Comparison of ENCODE assay signal across 15 cellular contexts in the genomic region with DNA sequence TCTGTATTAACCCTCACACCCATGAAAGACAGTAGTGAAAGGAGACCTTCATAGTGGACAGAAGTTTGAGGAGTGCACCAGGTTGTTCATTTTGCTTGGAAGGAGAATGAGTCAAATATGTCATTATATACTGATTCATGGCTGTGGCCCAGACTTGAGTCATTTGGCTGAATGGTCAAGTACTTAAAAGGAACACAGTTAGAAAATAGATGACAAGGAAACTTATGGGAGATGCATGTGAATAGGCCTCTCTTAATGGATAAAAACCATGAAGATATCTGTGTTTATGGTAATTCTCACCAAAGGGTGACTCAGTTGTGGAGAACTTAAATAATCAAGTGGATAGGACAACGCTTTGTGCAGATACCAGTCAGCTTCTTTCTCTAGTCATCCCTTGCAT.
DNase-seq lines count a peak whose midpoint lies in the region; FAIRE-seq and TF ChIP-seq lines count a peak whose summit lies in the region.
"Had no signal": no experiment of that assay in that cellular context is flagged by ENCODE, and none has a peak within 500 bp of the region (broad histone marks: within the 10 kb centered on the region; RNA-seq: fewer than 3 reads in every experiment).

No MANE protein-coding gene starts in this region.

- FAIRE-seq in RCC 7860 (lab: Jason Lieb, UNC) (peak; percentile 71), bronchial epithelial cell (lab: Jason Lieb, UNC) (no peak)
- FAIRE-seq: G401.6, GM12891 had no signal

- no peak overlapping the region for H3K4me3 ChIP-seq in bronchial epithelial cell (ENCODE audit: low read depth, low read length)
- H3K4me3 ChIP-seq: BLaER1 treated with 17β-estradiol and CSF1 and Interleukin-3, amounts not matched to agents 10 nM and 100 nM; GM23338 had no signal

- DNase-seq in ELR (ENCODE audit: low read depth) (peak; percentile 40), RCC 7860 (ENCODE audit: low spot score) (peak; percentile 62), bronchial epithelial cell (ENCODE audit: low read depth) (peak; percentile 74), kidney tubule cell (ENCODE audit: low spot score) (peak; percentile 39), putamen (ENCODE audit: low spot score) (no peak), NCI-H2227 (lab: John Stamatoyannopoulos, UW; ENCODE audit: unreplicated experiment) (no peak)
- DNase-seq in activated CD8-positive, alpha-beta memory T cell treated with anti-CD3 and anti-CD28 coated beads, Interleukin-2, amount 50 U/mL, for 48 hours = no peak
- DNase-seq: ACHN; CD4-positive, CD25-positive, alpha-beta regulatory T cell; DMS79; H7 had no signal

- no peaks in the 10 kb centered on the region for H3K36me3 ChIP-seq in bronchial epithelial cell (ENCODE audit: control insufficient read depth, insufficient read depth, low read length)
- H3K36me3 ChIP-seq: BLaER1 treated with 17β-estradiol and CSF1 and Interleukin-3, amounts not matched to agents 10 nM and 100 nM had no signal

- H3K27me3 ChIP-seq in bronchial epithelial cell (ENCODE audit: control insufficient read depth, insufficient read depth, low read length) = no peaks in the 10 kb centered on the region
- H3K27me3 ChIP-seq: BLaER1 treated with 17β-estradiol and CSF1 and Interleukin-3, amounts not matched to agents 10 nM and 100 nM had no signal

- TF ChIP-seq CTCF in bronchial epithelial cell (IDR thresholded peaks at IDR 0.05; ENCODE audit: insufficient read depth, low read length, severe bottlenecking) = no peak

Comparison
In these comparisons a context has a peak if more than half of its experiments do, and no peak if none do; other contexts are left out.
1. DNase-seq: peak in ELR (single experiment), RCC 7860 (single experiment), bronchial epithelial cell (single experiment) and kidney tubule cell (single experiment); none in putamen (single experiment), activated CD8-positive, alpha-beta memory T cell treated with anti-CD3 and anti-CD28 coated beads, Interleukin-2, amount 50 U/mL, for 48 hours (single experiment) and NCI-H2227 (single experiment).